In the genomic region with DNA sequence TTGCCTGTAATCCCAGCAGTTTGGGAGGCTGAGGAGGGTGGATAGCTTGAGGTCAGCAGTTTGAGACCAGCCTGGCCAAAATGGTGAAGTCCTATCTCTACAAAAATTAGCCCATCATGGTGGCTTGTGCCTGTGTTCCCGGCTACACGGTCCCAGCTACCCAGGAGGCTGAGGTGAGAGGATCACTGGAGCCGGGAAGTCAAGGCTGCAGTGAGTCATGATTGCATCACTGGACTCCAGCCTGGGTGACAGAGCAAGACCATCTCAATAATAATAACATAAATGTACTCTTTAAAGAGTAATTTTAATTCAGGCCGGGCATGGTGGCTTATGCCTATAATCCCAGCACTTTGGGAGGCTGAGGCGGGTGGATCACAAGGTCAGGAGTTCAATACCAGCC, we compare ENCODE assay signal across 20 cellular contexts. TPM values are rescaled to one million over a fixed set of nuclear protein-coding genes. Genes with fewer than 3 reads are reported as not detected.
DNase-seq lines count a peak whose midpoint lies in the region; ATAC-seq and TF ChIP-seq lines count a peak whose summit lies in the region.
"Had no signal": no experiment of that assay in that cellular context is flagged by ENCODE, and none has a peak within 500 bp of the region (broad histone marks: within the 10 kb centered on the region; RNA-seq: fewer than 3 reads in every experiment).

No MANE protein-coding gene starts in this region.

- no peaks in the 10 kb centered on the region for H3K27me3 Mint-ChIP-seq in endodermal cell (ENCODE audit: insufficient read depth)
- H3K27me3 Mint-ChIP-seq: dendritic cell treated with granulocyte-macrophage colony-stimulating factor and Interleukin-4, amounts not matched to agents 40 ng/mL and 50 ng/mL, for 4 days had no signal

- TF ChIP-seq POLR2A in NB4 (IDR thresholded peaks at IDR 0.05; ENCODE audit: extremely low read depth, insufficient read length) = no peak

- H3K23ac ChIP-seq in neuronal stem cell (ENCODE audit: low read depth, low read length, poor library complexity) = no peak overlapping the region

- ATAC-seq in GM19324 (IDR thresholded peaks at IDR 0.05; ENCODE audit: low FRiP score, unreplicated experiment) (no peak), psoas muscle (no peak)
- ATAC-seq: heart right ventricle; naive thymus-derived CD8-positive, alpha-beta T cell; stimulated activated effector memory CD8-positive, alpha-beta T cell treated with anti-CD3 and anti-CD28 coated beads, Interleukin-12 subunit alpha, Interleukin-12 subunit beta, amount 100 ng/mL, for 72 hours had no signal

- H3K9me3 ChIP-seq in neuronal stem cell (replicated peaks in 1 of 2; ENCODE audit: control insufficient read depth in 2 of 2, insufficient read depth in 1 of 2, low read depth in 1 of 2, low read length in 2 of 2) = no peaks in the 10 kb centered on the region
- no peaks in the 10 kb centered on the region for H3K9me3 ChIP-seq in endodermal cell (ENCODE audit: control insufficient read depth, low read length)
- no peaks in the 10 kb centered on the region for H3K9me3 ChIP-seq in psoas muscle
- H3K9me3 ChIP-seq: heart right ventricle, SJSA1, transverse colon had no signal

- no peak overlapping the region for H3K4me3 Mint-ChIP-seq in endodermal cell
- H3K4me3 Mint-ChIP-seq: dendritic cell treated with granulocyte-macrophage colony-stimulating factor and Interleukin-4, amounts not matched to agents 40 ng/mL and 50 ng/mL, for 4 days; H9; T-helper 2 cell treated with Interferon-gamma antibody and Interleukin-4, amounts not matched to agents 5 μg/mL and 100 μg/mL, for 36 hours had no signal

- intact Hi-C loops in psoas muscle (cut with DNase I) = no loop called here

- H4K91ac ChIP-seq in neuronal stem cell (ENCODE audit: low read depth, low read length, poor library complexity) = no peak overlapping the region

- TF ChIP-seq CTCF in NB4 (IDR thresholded peaks at IDR 0.05; ENCODE audit: low read depth, low read length) (no peak), cardiac fibroblast (IDR thresholded peaks at IDR 0.05; ENCODE audit: low read depth, low read length) (no peak), endodermal cell (conservative IDR thresholded peaks at IDR 0.05) (no peak), psoas muscle (IDR thresholded peaks at IDR 0.05) (no peak)

- no peak overlapping the region for H2BK12ac ChIP-seq in neuronal stem cell (ENCODE audit: low read length)

- H3K27ac Mint-ChIP-seq in endodermal cell = no peak overlapping the region
- H3K27ac Mint-ChIP-seq: dendritic cell treated with granulocyte-macrophage colony-stimulating factor and Interleukin-4, amounts not matched to agents 40 ng/mL and 50 ng/mL, for 4 days; stimulated activated effector memory CD8-positive, alpha-beta T cell treated with anti-CD3 and anti-CD28 coated beads, Interleukin-12 subunit alpha, Interleukin-12 subunit beta, amount 100 ng/mL, for 72 hours; T-helper 2 cell treated with Interferon-gamma antibody and Interleukin-4, amounts not matched to agents 5 μg/mL and 100 μg/mL, for 36 hours had no signal

- H4K8ac ChIP-seq in neuronal stem cell (ENCODE audit: low read depth, low read length) = no peak overlapping the region

- no peak overlapping the region for H2BK5ac ChIP-seq in neuronal stem cell (ENCODE audit: low read length)

- peaks cover 1 to 11% of the 10 kb centered on the region in 2 donors for H3K36me3 ChIP-seq in neuronal stem cell (replicated peaks in 1 of 2; ENCODE audit: control insufficient read depth in 2 of 2, insufficient read depth in 2 of 2, low read length in 2 of 2)
- H3K36me3 ChIP-seq in endodermal cell (ENCODE audit: control insufficient read depth, insufficient read depth, low read length) = peaks cover 4% of the 10 kb centered on the region
- peaks cover 0 to 8% of the 10 kb centered on the region in 2 donors for H3K36me3 ChIP-seq in psoas muscle (ENCODE audit: insufficient read depth in 1 of 2, low read depth in 1 of 2)
- H3K36me3 ChIP-seq: transverse colon had no signal

- H3K79me1 ChIP-seq in neuronal stem cell (ENCODE audit: low read depth, low read length) = peaks cover 6% of the 10 kb centered on the region

- WGBS in neuronal stem cell (ENCODE audit: extremely low coverage in 2 of 2, insufficient read length in 2 of 2, insufficient replicate concordance in 1 of 2), 2 donors = no CpG with 5 or more reads among the region's 5 CpGs
- WGBS in endodermal cell (ENCODE audit: insufficient coverage in 1 of 2, insufficient read length in 1 of 2), 2 experiments = 90 to 96% methylated on average over 5 of the region's 5 CpGs
- 78 to 86% (median 80%) methylated on average over 5 of the region's 5 CpGs for WGBS in psoas muscle, 3 donors

- H3K27me3 ChIP-seq in neuronal stem cell (ENCODE audit: control insufficient read depth in 3 of 3, insufficient read depth in 3 of 3, low read depth in 1 of 3, low read length in 3 of 3) (no peaks in the 10 kb centered on the region), endodermal cell (ENCODE audit: control insufficient read depth, insufficient read depth, low read length, poor library complexity, severe bottlenecking) (no peaks in the 10 kb centered on the region), psoas muscle (ENCODE audit: insufficient read depth in 3 of 3, low read length in 2 of 3) (no peaks in the 10 kb centered on the region)
- H3K27me3 ChIP-seq: BLaER1, heart right ventricle, SJSA1, transverse colon had no signal

- H3K4ac ChIP-seq in neuronal stem cell (ENCODE audit: low read length) = no peak overlapping the region

- peak overlapping the region; percentile 63 for H2AK5ac ChIP-seq in neuronal stem cell (ENCODE audit: low read depth, low read length)

- no peak overlapping the region for H3K9ac ChIP-seq in neuronal stem cell (ENCODE audit: low read depth, low read length, poor library complexity)
- no peak overlapping the region for H3K9ac ChIP-seq in endodermal cell (ENCODE audit: extremely low read depth, low read length, poor library complexity, severe bottlenecking)
- H3K9ac ChIP-seq: BLaER1 had no signal

- H3K4me3 ChIP-seq in NB4 (ENCODE audit: low read depth, low read length) (no peak overlapping the region), cardiac fibroblast (replicated peaks in 1 of 2; ENCODE audit: low read depth in 2 of 2, low read length in 2 of 2) (no peak overlapping the region), neuronal stem cell (ENCODE audit: low read length in 2 of 2) (no peak overlapping the region), endodermal cell (ENCODE audit: low read length) (no peak overlapping the region), psoas muscle (no peak overlapping the region)
- H3K4me3 ChIP-seq: BLaER1, heart right ventricle, SJSA1, transverse colon had no signal

- no peak overlapping the region for H3K4me2 ChIP-seq in neuronal stem cell (ENCODE audit: insufficient read depth, low read length, poor library complexity, severe bottlenecking)
- H3K4me2 ChIP-seq: BLaER1 had no signal

- no peak overlapping the region for H3K14ac ChIP-seq in neuronal stem cell (ENCODE audit: low read length)

- H2AFZ ChIP-seq in neuronal stem cell (ENCODE audit: low read length) = no peak overlapping the region

- DNase-seq in HCEC 1CT (peak; percentile 61), NB4 (ENCODE audit: low read depth) (peak; percentile 50), cardiac fibroblast (ENCODE audit: low read depth in 2 of 2) (peak; percentile 22 to 74), neuronal stem cell (ENCODE audit: low spot score) (no peak), endodermal cell (no peak), psoas muscle (no peak)
- DNase-seq: activated gamma-delta T cell treated with Interleukin-2 at 50 U/mL for 16 hours; H9; heart right ventricle; islet precursor cell; naive thymus-derived CD8-positive, alpha-beta T cell; NCI-H2029; NCI-H524; transverse colon had no signal

- H3K18ac ChIP-seq in neuronal stem cell (ENCODE audit: low read length) = no peak overlapping the region

- peaks cover 15% of the 10 kb centered on the region for H3K36me3 Mint-ChIP-seq in endodermal cell (ENCODE audit: low read depth)

- H2BK120ac ChIP-seq in neuronal stem cell (ENCODE audit: low read depth, low read length) = no peak overlapping the region

- H3K4me1 Mint-ChIP-seq in endodermal cell = peaks cover 9% of the 10 kb centered on the region

- H3K4me1 ChIP-seq in neuronal stem cell (ENCODE audit: control insufficient read depth in 2 of 2, insufficient read depth in 1 of 2, low read depth in 1 of 2, low read length in 2 of 2) (peaks cover 3% of the 10 kb centered on the region in 2 donors), endodermal cell (ENCODE audit: control insufficient read depth, insufficient read depth, low read length) (no peaks in the 10 kb centered on the region), psoas muscle (peaks cover 13% of the 10 kb centered on the region)

- H2BK15ac ChIP-seq in neuronal stem cell (ENCODE audit: low read length) = no peak overlapping the region

- H3K27ac ChIP-seq in neuronal stem cell (replicated peaks; ENCODE audit: low read length) (no peak overlapping the region), endodermal cell (ENCODE audit: low read depth, low read length) (no peak overlapping the region), psoas muscle (no peak overlapping the region)
- H3K27ac ChIP-seq: BLaER1, heart right ventricle, SJSA1 had no signal

- peaks cover 14% of the 10 kb centered on the region for H3K9me3 Mint-ChIP-seq in endodermal cell
- H3K9me3 Mint-ChIP-seq: dendritic cell treated with granulocyte-macrophage colony-stimulating factor and Interleukin-4, amounts not matched to agents 40 ng/mL and 50 ng/mL, for 4 days; naive thymus-derived CD8-positive, alpha-beta T cell; stimulated activated effector memory CD8-positive, alpha-beta T cell treated with anti-CD3 and anti-CD28 coated beads, Interleukin-12 subunit alpha, Interleukin-12 subunit beta, amount 100 ng/mL, for 72 hours; T-helper 2 cell treated with Interferon-gamma antibody and Interleukin-4, amounts not matched to agents 5 μg/mL and 100 μg/mL, for 36 hours had no signal

RNA-seq across cellular contexts. Expression of gene SAP18, which starts 2.2 kb away (rescaled TPM):
- 156 TPM for polyA plus RNA-seq in neuronal stem cell (2013, experiment 1 of 2)
- polyA plus RNA-seq in neuronal stem cell (2013, experiment 2 of 2) = 157 TPM
- total RNA-seq in endodermal cell (100 to 1,000 TPM; 248 to 294 TPM), psoas muscle (100 to 1,000 TPM; 232 to 297 (median 287) TPM)
- 178 TPM for polyA plus RNA-seq in endodermal cell (2013, experiment 1 of 2)
- polyA plus RNA-seq in endodermal cell (2013, experiment 2 of 2) = 166 TPM
- polyA plus RNA-seq in psoas muscle = 10 to 100 TPM; 80.5 to 92.5 (median 90.5) TPM

RNA-seq across cellular contexts. Expression of gene SKA3, which starts 38.7 kb away (rescaled TPM):
- polyA plus RNA-seq in neuronal stem cell (2013, experiment 1 of 2) = 32.0 TPM
- 32.9 TPM for polyA plus RNA-seq in neuronal stem cell (2013, experiment 2 of 2)
- total RNA-seq in endodermal cell = 10 to 100 TPM; 24.1 to 35.3 TPM
- 32.6 TPM for polyA plus RNA-seq in endodermal cell (2013, experiment 1 of 2)
- 32.8 TPM for polyA plus RNA-seq in endodermal cell (2013, experiment 2 of 2)
- total RNA-seq in psoas muscle = 1 to 10 TPM in 1 of 4 donors, under 1 TPM in 3; 0.14 to 1.5 (median 0.32) TPM
- polyA plus RNA-seq in psoas muscle = under 1 TPM; 0.11 to 0.25 (median 0.21) TPM

RNA-seq across cellular contexts. Expression of gene MRPL57, which starts 38.8 kb away (rescaled TPM):
- 22.9 TPM for polyA plus RNA-seq in neuronal stem cell (2013, experiment 1 of 2)
- 22.6 TPM for polyA plus RNA-seq in neuronal stem cell (2013, experiment 2 of 2)
- 10 to 100 TPM; 22.2 to 22.9 TPM for total RNA-seq in endodermal cell
- polyA plus RNA-seq in endodermal cell (2013, experiment 1 of 2) = 23.6 TPM
- polyA plus RNA-seq in endodermal cell (2013, experiment 2 of 2) = 21.6 TPM
- 10 to 100 TPM; 17.6 to 30.7 (median 23.8) TPM for total RNA-seq in psoas muscle
- 10 to 100 TPM; 20.7 to 29.0 (median 23.2) TPM for polyA plus RNA-seq in psoas muscle

Comparison
In these comparisons a context has a peak if more than half of its experiments do, and no peak if none do; other contexts are left out.
1. DNase-seq: peak in HCEC 1CT (single experiment), NB4 (single experiment) and cardiac fibroblast (2 of 2); none in neuronal stem cell (single experiment), endodermal cell (single experiment) and psoas muscle (0 of 2).
2. RNA of gene SKA3, which starts 38.7 kb away (total RNA-seq): 24.1 to 35.3 TPM in endodermal cell; 0.14 to 1.5 TPM in psoas muscle; every median in the first group is over 10 times any median in the second.